Comparison of ENCODE assay signal across 1 cellular context in the genomic region with DNA sequence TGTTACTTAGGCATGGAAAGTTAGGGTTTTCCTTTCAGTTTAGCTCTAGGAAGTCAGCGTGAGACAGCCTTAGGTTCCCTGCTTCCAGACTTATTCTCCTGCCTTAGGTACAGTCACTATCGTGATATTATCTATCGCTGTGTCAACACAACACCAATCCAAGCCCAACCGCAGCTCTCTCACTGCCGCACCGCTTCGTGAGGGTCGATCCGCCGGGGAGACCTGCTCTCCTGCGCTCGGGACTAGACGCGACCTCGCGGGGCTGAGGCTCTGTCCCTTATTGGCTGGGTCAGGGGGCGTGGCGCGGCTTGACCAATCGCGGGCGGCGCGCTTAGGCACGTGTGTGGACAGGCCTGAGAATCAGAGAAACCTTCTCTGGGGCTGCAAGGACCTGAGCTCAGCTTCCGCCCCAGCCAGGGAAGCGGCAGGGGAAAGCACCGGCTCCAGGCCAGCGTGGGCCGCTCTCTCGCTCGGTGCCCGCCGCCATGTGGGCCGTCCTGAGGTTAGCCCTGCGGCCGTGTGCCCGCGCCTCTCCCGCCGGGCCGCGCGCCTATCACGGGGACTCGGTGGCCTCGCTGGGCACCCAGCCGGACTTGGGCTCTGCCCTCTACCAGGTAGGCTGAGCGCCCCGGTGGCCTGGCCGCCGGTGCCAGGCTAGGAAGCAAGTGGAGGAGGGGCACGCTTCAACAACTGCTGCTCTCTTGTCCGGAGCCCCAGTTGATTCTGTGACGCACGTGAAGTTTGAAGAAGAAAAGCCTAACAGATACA.
A peak's percentile ranks its signal among the peaks of the same experiment; 100 is the strongest.
TF ChIP-seq lines count a peak whose summit lies in the region.

A gene (plus strand): TSS at position 400 of the 768 bp plus-strand sequence. CDS start 86 bp downstream, at position 486.

TF ChIP-seq in HepG2, 621 proteins besides CTCF, POLR2A, EP300 and RAD21 (continued from another document and continues in another):
- TF ChIP-seq, protein P1, sequence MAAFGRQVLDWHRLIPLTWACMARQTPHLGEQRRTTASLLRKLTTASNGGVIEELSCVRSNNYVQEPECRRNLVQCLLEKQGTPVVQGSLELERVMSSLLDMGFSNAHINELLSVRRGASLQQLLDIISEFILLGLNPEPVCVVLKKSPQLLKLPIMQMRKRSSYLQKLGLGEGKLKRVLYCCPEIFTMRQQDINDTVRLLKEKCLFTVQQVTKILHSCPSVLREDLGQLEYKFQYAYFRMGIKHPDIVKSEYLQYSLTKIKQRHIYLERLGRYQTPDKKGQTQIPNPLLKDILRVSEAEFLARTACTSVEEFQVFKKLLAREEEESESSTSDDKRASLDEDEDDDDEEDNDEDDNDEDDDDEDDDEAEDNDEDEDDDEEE (CRISPR knock-in tag; IDR thresholded peaks at IDR 0.05) = no peak
- TF ChIP-seq, protein P2, sequence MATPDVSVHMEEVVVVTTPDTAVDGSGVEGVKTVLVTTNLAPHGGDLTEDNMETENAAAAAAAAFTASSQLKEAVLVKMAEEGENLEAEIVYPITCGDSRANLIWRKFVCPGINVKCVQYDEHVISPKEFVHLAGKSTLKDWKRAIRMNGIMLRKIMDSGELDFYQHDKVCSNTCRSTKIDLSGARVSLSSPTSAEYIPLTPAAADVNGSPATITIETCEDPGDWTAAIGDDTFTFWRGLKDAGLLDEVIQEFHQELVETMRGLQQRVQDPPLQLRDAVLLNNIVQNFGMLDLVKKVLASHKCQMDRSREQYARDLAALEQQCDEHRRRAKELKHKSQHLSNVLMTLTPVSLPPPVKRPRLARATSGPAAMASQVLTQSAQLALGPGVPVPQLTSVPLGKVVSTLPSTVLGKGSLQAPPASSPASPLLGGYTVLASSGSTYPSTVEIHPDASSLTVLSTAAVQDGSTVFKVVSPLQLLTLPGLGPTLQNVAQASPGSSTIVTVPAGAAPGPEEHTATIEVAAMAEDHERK (CRISPR knock-in tag; IDR thresholded peaks at IDR 0.05; ENCODE audit: low read depth) = no peak
- peak; percentile 59 for TF ChIP-seq ZBTB7B (CRISPR knock-in tag; IDR thresholded peaks at IDR 0.05)
- no peak for TF ChIP-seq U2AF1 (optimal IDR thresholded peaks at IDR 0.05; ENCODE audit: low read depth, low read length)
- TF ChIP-seq TP53 (CRISPR knock-in tag; conservative IDR thresholded peaks at IDR 0.05) = no peak
- TF ChIP-seq SALL2 (CRISPR knock-in tag; IDR thresholded peaks at IDR 0.05) = 0 out of 2 replicates have a peak, but pooled peaks have one; percentile 21
- TF ChIP-seq JARID2 (CRISPR knock-in tag; IDR thresholded peaks at IDR 0.05; ENCODE audit: insufficient replicate concordance) = no peak
- no peak for TF ChIP-seq KLF9 (CRISPR knock-in tag; IDR thresholded peaks at IDR 0.05; ENCODE audit: low read depth)
- TF ChIP-seq, protein P3, sequence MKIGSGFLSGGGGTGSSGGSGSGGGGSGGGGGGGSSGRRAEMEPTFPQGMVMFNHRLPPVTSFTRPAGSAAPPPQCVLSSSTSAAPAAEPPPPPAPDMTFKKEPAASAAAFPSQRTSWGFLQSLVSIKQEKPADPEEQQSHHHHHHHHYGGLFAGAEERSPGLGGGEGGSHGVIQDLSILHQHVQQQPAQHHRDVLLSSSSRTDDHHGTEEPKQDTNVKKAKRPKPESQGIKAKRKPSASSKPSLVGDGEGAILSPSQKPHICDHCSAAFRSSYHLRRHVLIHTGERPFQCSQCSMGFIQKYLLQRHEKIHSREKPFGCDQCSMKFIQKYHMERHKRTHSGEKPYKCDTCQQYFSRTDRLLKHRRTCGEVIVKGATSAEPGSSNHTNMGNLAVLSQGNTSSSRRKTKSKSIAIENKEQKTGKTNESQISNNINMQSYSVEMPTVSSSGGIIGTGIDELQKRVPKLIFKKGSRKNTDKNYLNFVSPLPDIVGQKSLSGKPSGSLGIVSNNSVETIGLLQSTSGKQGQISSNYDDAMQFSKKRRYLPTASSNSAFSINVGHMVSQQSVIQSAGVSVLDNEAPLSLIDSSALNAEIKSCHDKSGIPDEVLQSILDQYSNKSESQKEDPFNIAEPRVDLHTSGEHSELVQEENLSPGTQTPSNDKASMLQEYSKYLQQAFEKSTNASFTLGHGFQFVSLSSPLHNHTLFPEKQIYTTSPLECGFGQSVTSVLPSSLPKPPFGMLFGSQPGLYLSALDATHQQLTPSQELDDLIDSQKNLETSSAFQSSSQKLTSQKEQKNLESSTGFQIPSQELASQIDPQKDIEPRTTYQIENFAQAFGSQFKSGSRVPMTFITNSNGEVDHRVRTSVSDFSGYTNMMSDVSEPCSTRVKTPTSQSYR (CRISPR knock-in tag; IDR thresholded peaks at IDR 0.05; ENCODE audit: borderline replicate concordance) = peak; percentile 0; the same call in 1 of the 2 replicates
- no peak; the same call in 1 of the 2 replicates for TF ChIP-seq KLF12 (CRISPR knock-in tag; IDR thresholded peaks at IDR 0.05; ENCODE audit: borderline replicate concordance)
- TF ChIP-seq, protein P4, sequence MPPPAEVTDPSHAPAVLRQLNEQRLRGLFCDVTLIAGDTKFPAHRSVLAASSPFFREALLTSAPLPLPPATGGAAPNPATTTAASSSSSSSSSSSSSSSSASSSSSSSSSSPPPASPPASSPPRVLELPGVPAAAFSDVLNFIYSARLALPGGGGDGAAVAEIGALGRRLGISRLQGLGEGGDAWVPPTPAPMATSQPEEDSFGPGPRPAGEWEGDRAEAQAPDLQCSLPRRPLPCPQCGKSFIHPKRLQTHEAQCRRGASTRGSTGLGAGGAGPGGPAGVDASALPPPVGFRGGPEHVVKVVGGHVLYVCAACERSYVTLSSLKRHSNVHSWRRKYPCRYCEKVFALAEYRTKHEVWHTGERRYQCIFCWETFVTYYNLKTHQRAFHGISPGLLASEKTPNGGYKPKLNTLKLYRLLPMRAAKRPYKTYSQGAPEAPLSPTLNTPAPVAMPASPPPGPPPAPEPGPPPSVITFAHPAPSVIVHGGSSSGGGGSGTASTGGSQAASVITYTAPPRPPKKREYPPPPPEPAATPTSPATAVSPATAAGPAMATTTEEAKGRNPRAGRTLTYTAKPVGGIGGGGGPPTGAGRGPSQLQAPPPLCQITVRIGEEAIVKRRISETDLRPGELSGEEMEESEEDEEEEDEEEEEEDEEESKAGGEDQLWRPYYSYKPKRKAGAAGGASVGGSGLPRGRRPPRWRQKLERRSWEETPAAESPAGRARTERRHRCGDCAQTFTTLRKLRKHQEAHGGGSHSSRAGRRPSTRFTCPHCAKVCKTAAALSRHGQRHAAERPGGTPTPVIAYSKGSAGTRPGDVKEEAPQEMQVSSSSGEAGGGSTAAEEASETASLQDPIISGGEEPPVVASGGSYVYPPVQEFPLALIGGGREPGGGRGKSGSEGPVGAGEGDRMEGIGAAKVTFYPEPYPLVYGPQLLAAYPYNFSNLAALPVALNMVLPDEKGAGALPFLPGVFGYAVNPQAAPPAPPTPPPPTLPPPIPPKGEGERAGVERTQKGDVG (CRISPR knock-in tag; IDR thresholded peaks at IDR 0.05; ENCODE audit: borderline replicate concordance) = no peak
- TF ChIP-seq ZNF564 (CRISPR knock-in tag; IDR thresholded peaks at IDR 0.05) = peak; percentile 87; the same call in 1 of the 2 replicates
- peak; percentile 54; the same call in 1 of the 2 replicates for TF ChIP-seq MIER3 (CRISPR knock-in tag; IDR thresholded peaks at IDR 0.05; ENCODE audit: borderline replicate concordance)
- peak; percentile 31; the same call in 1 of the 2 replicates for TF ChIP-seq ZNF430 (CRISPR knock-in tag; IDR thresholded peaks at IDR 0.05)
- TF ChIP-seq, protein P5, sequence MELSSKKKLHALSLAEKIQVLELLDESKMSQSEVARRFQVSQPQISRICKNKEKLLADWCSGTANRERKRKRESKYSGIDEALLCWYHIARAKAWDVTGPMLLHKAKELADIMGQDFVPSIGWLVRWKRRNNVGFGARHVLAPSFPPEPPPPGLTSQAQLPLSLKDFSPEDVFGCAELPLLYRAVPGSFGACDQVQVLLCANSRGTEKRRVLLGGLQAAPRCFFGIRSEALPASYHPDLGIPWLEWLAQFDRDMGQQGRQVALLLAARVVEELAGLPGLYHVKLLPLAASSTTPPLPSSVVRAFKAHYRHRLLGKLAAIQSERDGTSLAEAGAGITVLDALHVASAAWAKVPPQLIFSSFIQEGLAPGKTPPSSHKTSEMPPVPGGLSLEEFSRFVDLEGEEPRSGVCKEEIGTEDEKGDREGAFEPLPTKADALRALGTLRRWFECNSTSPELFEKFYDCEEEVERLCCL (CRISPR knock-in tag; IDR thresholded peaks at IDR 0.05; ENCODE audit: borderline replicate concordance) = no peak
- TF ChIP-seq RORA (CRISPR knock-in tag; IDR thresholded peaks at IDR 0.05) = no peak
- TF ChIP-seq, protein P6, sequence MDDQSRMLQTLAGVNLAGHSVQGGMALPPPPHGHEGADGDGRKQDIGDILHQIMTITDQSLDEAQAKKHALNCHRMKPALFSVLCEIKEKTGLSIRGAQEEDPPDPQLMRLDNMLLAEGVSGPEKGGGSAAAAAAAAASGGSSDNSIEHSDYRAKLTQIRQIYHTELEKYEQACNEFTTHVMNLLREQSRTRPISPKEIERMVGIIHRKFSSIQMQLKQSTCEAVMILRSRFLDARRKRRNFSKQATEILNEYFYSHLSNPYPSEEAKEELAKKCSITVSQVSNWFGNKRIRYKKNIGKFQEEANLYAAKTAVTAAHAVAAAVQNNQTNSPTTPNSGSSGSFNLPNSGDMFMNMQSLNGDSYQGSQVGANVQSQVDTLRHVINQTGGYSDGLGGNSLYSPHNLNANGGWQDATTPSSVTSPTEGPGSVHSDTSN (CRISPR knock-in tag; IDR thresholded peaks at IDR 0.05; ENCODE audit: borderline replicate concordance) = peak; percentile 50; the same call in 1 of the 2 replicates
- TF ChIP-seq, protein P7, sequence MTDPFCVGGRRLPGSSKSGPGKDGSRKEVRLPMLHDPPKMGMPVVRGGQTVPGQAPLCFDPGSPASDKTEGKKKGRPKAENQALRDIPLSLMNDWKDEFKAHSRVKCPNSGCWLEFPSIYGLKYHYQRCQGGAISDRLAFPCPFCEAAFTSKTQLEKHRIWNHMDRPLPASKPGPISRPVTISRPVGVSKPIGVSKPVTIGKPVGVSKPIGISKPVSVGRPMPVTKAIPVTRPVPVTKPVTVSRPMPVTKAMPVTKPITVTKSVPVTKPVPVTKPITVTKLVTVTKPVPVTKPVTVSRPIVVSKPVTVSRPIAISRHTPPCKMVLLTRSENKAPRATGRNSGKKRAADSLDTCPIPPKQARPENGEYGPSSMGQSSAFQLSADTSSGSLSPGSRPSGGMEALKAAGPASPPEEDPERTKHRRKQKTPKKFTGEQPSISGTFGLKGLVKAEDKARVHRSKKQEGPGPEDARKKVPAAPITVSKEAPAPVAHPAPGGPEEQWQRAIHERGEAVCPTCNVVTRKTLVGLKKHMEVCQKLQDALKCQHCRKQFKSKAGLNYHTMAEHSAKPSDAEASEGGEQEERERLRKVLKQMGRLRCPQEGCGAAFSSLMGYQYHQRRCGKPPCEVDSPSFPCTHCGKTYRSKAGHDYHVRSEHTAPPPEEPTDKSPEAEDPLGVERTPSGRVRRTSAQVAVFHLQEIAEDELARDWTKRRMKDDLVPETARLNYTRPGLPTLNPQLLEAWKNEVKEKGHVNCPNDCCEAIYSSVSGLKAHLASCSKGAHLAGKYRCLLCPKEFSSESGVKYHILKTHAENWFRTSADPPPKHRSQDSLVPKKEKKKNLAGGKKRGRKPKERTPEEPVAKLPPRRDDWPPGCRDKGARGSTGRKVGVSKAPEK (CRISPR knock-in tag; IDR thresholded peaks at IDR 0.05; ENCODE audit: borderline replicate concordance) = no peak
- 0 out of 2 replicates have a peak, but pooled peaks have one; percentile 79 for TF ChIP-seq RARG (CRISPR knock-in tag; IDR thresholded peaks at IDR 0.05; ENCODE audit: low read depth)
- peak; percentile 60 for TF ChIP-seq KDM5A (IDR thresholded peaks at IDR 0.05; ENCODE audit: borderline replicate concordance, low read length)
- no peak for TF ChIP-seq HHEX (CRISPR knock-in tag; IDR thresholded peaks at IDR 0.05)
- TF ChIP-seq, protein P8, sequence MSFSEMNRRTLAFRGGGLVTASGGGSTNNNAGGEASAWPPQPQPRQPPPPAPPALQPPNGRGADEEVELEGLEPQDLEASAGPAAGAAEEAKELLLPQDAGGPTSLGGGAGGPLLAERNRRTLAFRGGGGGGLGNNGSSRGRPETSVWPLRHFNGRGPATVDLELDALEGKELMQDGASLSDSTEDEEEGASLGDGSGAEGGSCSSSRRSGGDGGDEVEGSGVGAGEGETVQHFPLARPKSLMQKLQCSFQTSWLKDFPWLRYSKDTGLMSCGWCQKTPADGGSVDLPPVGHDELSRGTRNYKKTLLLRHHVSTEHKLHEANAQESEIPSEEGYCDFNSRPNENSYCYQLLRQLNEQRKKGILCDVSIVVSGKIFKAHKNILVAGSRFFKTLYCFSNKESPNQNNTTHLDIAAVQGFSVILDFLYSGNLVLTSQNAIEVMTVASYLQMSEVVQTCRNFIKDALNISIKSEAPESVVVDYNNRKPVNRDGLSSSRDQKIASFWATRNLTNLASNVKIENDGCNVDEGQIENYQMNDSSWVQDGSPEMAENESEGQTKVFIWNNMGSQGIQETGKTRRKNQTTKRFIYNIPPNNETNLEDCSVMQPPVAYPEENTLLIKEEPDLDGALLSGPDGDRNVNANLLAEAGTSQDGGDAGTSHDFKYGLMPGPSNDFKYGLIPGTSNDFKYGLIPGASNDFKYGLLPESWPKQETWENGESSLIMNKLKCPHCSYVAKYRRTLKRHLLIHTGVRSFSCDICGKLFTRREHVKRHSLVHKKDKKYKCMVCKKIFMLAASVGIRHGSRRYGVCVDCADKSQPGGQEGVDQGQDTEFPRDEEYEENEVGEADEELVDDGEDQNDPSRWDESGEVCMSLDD (CRISPR knock-in tag; IDR thresholded peaks at IDR 0.05; ENCODE audit: borderline replicate concordance) = 0 out of 2 replicates have a peak, but pooled peaks have one; percentile 26
- TF ChIP-seq, protein P9, sequence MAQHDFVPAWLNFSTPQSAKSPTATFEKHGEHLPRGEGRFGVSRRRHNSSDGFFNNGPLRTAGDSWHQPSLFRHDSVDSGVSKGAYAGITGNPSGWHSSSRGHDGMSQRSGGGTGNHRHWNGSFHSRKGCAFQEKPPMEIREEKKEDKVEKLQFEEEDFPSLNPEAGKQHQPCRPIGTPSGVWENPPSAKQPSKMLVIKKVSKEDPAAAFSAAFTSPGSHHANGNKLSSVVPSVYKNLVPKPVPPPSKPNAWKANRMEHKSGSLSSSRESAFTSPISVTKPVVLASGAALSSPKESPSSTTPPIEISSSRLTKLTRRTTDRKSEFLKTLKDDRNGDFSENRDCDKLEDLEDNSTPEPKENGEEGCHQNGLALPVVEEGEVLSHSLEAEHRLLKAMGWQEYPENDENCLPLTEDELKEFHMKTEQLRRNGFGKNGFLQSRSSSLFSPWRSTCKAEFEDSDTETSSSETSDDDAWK (CRISPR knock-in tag; IDR thresholded peaks at IDR 0.05) = no peak
- TF ChIP-seq BRD4 (CRISPR knock-in tag; IDR thresholded peaks at IDR 0.05) = peak; percentile 85
- TF ChIP-seq THAP11 (CRISPR knock-in tag; IDR thresholded peaks at IDR 0.05) = peak; percentile 77
- no peak for TF ChIP-seq KDM3A (CRISPR knock-in tag; IDR thresholded peaks at IDR 0.05; ENCODE audit: low read depth)
- peak; percentile 75; the same call in 1 of the 2 replicates for TF ChIP-seq ZNF343 (CRISPR knock-in tag; IDR thresholded peaks at IDR 0.05)
- TF ChIP-seq MXI1 (IDR thresholded peaks at IDR 0.05; ENCODE audit: borderline replicate concordance, low read depth, low read length) = peak; percentile 85; the same call in 1 of the 3 replicates
- TF ChIP-seq ZNF543 (CRISPR knock-in tag; IDR thresholded peaks at IDR 0.05) = peak; percentile 83
- no peak for TF ChIP-seq HNF4G (IDR thresholded peaks at IDR 0.05; ENCODE audit: borderline replicate concordance, low read depth, low read length)
- no peak for TF ChIP-seq HNF4G (CRISPR knock-in tag; IDR thresholded peaks at IDR 0.05; ENCODE audit: borderline replicate concordance, low read depth)
- TF ChIP-seq, protein P10, sequence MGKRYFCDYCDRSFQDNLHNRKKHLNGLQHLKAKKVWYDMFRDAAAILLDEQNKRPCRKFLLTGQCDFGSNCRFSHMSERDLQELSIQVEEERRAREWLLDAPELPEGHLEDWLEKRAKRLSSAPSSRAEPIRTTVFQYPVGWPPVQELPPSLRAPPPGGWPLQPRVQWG (CRISPR knock-in tag; IDR thresholded peaks at IDR 0.05; ENCODE audit: borderline replicate concordance, low read depth) = no peak
- peak; percentile 40 for TF ChIP-seq AGO1 (IDR thresholded peaks at IDR 0.05; ENCODE audit: low read depth, low read length, poor library complexity, severe bottlenecking)
